Comparison of ENCODE assay signal across 1 cellular context in genomic region chr16:48609453-48610023, GRCh38.
TF ChIP-seq lines count a peak whose summit lies in the region.

No MANE protein-coding gene starts in this region.

TF ChIP-seq in HepG2, 621 proteins besides CTCF, POLR2A, EP300 and RAD21 (continued from another document and continues in another):
- peak; percentile 83 for TF ChIP-seq ARID4A (CRISPR knock-in tag; IDR thresholded peaks at IDR 0.05; ENCODE audit: borderline replicate concordance)
- TF ChIP-seq HMG20A (CRISPR knock-in tag; IDR thresholded peaks at IDR 0.05; ENCODE audit: borderline replicate concordance) = no peak
- 0 out of 2 replicates have a peak, but pooled peaks have one; percentile 14 for TF ChIP-seq ISL2 (CRISPR knock-in tag; IDR thresholded peaks at IDR 0.05)
- TF ChIP-seq ZNF274 (CRISPR knock-in tag; IDR thresholded peaks at IDR 0.05) = no peak; the same call in 1 of the 2 replicates
- no peak for TF ChIP-seq TEAD2 (CRISPR knock-in tag; IDR thresholded peaks at IDR 0.05)
- 0 out of 2 replicates have a peak, but pooled peaks have one; percentile 29 for TF ChIP-seq ZNF333 (CRISPR knock-in tag; IDR thresholded peaks at IDR 0.05; ENCODE audit: borderline replicate concordance)
- 0 out of 2 replicates have a peak, but pooled peaks have one; percentile 3 for TF ChIP-seq CCDC6 (CRISPR knock-in tag; IDR thresholded peaks at IDR 0.05)
- no peak for TF ChIP-seq ZNF326 (CRISPR knock-in tag; IDR thresholded peaks at IDR 0.05; ENCODE audit: borderline replicate concordance)
- TF ChIP-seq ZNF549 (CRISPR knock-in tag; IDR thresholded peaks at IDR 0.05) = peak; percentile 66; the same call in 1 of the 2 replicates
- 0 out of 2 replicates have a peak, but pooled peaks have one; percentile 33 for TF ChIP-seq HNRNPL (IDR thresholded peaks at IDR 0.05; ENCODE audit: low read depth, low read length)
- TF ChIP-seq FOXA1 (IDR thresholded peaks at IDR 0.05) = no peak
- TF ChIP-seq FOXA1 (CRISPR knock-in tag; IDR thresholded peaks at IDR 0.05) = 0 out of 2 replicates have a peak, but pooled peaks have one; percentile 17
- TF ChIP-seq IKZF4 (CRISPR knock-in tag; IDR thresholded peaks at IDR 0.05; ENCODE audit: borderline replicate concordance, low read depth, not compliant biosample characterization) = peak; percentile 65
- peak; percentile 17; the same call in 1 of the 2 replicates for TF ChIP-seq ZBTB14 (CRISPR knock-in tag; IDR thresholded peaks at IDR 0.05)
- peak; percentile 19; the same call in 1 of the 2 replicates for TF ChIP-seq DPF2 (CRISPR knock-in tag; IDR thresholded peaks at IDR 0.05; ENCODE audit: borderline replicate concordance, low read depth)
- peak; percentile 88 for TF ChIP-seq ZFY (CRISPR knock-in tag; IDR thresholded peaks at IDR 0.05)
- TF ChIP-seq ZSCAN12 (CRISPR knock-in tag; IDR thresholded peaks at IDR 0.05) = no peak
- 0 out of 2 replicates have a peak, but pooled peaks have one; percentile 29 for TF ChIP-seq MYC (CRISPR knock-in tag; IDR thresholded peaks at IDR 0.05; ENCODE audit: borderline replicate concordance)
- peak; percentile 62 for TF ChIP-seq ZFP91 (CRISPR knock-in tag; IDR thresholded peaks at IDR 0.05; ENCODE audit: borderline replicate concordance)
- TF ChIP-seq REXO4 (CRISPR knock-in tag; IDR thresholded peaks at IDR 0.05; ENCODE audit: borderline replicate concordance) = 0 out of 2 replicates have a peak, but pooled peaks have one; percentile 79
- no peak for TF ChIP-seq PRPF4 (IDR thresholded peaks at IDR 0.05; ENCODE audit: low read depth, low read length, poor library complexity, severe bottlenecking)
- TF ChIP-seq ZIK1 (CRISPR knock-in tag; IDR thresholded peaks at IDR 0.05; ENCODE audit: borderline replicate concordance, low read depth) = peak; percentile 14; the same call in 1 of the 2 replicates
- TF ChIP-seq HIVEP1 (CRISPR knock-in tag; IDR thresholded peaks at IDR 0.05) = 0 out of 2 replicates have a peak, but pooled peaks have one; percentile 52
- TF ChIP-seq SMAD1 (CRISPR knock-in tag; IDR thresholded peaks at IDR 0.05; ENCODE audit: borderline replicate concordance, low read depth) = peak; percentile 31; the same call in 1 of the 2 replicates
- peak; percentile 33; the same call in 1 of the 2 replicates for TF ChIP-seq ZGPAT (CRISPR knock-in tag; IDR thresholded peaks at IDR 0.05)
- TF ChIP-seq MED1 (CRISPR knock-in tag; IDR thresholded peaks at IDR 0.05) = 0 out of 2 replicates have a peak, but pooled peaks have one; percentile 23
- TF ChIP-seq ZNF891 (CRISPR knock-in tag; IDR thresholded peaks at IDR 0.05) = 0 out of 2 replicates have a peak, but pooled peaks have one; percentile 58
- TF ChIP-seq TARDBP (CRISPR knock-in tag; IDR thresholded peaks at IDR 0.05) = 0 out of 2 replicates have a peak, but pooled peaks have one; percentile 11
- no peak; the same call in 1 of the 2 replicates for TF ChIP-seq ZNF790 (CRISPR knock-in tag; IDR thresholded peaks at IDR 0.05; ENCODE audit: borderline replicate concordance)
- TF ChIP-seq MTA1 (CRISPR knock-in tag; IDR thresholded peaks at IDR 0.05; ENCODE audit: borderline replicate concordance) = 0 out of 2 replicates have a peak, but pooled peaks have one; percentile 63
- TF ChIP-seq KMT2A (CRISPR knock-in tag; IDR thresholded peaks at IDR 0.05) = peak; percentile 57; the same call in 1 of the 2 replicates
- peak; percentile 48; the same call in 1 of the 2 replicates for TF ChIP-seq MAX (IDR thresholded peaks at IDR 0.05)
- 0 out of 2 replicates have a peak, but pooled peaks have one; percentile 77 for TF ChIP-seq ZXDC (CRISPR knock-in tag; IDR thresholded peaks at IDR 0.05)
- TF ChIP-seq ZBTB34 (CRISPR knock-in tag; IDR thresholded peaks at IDR 0.05) = no peak
- no peak for TF ChIP-seq LCORL (IDR thresholded peaks at IDR 0.05)
- TF ChIP-seq LCORL (CRISPR knock-in tag; IDR thresholded peaks at IDR 0.05) = peak; percentile 7; the same call in 1 of the 2 replicates
- peak; percentile 42; the same call in 1 of the 2 replicates for TF ChIP-seq ZNF616 (CRISPR knock-in tag; IDR thresholded peaks at IDR 0.05; ENCODE audit: low read depth)
- no peak for TF ChIP-seq NONO (IDR thresholded peaks at IDR 0.05)
- no peak for TF ChIP-seq NONO (CRISPR knock-in tag; conservative IDR thresholded peaks at IDR 0.05)
